ENCODE assay signal across 1 cellular context in the genomic region with DNA sequence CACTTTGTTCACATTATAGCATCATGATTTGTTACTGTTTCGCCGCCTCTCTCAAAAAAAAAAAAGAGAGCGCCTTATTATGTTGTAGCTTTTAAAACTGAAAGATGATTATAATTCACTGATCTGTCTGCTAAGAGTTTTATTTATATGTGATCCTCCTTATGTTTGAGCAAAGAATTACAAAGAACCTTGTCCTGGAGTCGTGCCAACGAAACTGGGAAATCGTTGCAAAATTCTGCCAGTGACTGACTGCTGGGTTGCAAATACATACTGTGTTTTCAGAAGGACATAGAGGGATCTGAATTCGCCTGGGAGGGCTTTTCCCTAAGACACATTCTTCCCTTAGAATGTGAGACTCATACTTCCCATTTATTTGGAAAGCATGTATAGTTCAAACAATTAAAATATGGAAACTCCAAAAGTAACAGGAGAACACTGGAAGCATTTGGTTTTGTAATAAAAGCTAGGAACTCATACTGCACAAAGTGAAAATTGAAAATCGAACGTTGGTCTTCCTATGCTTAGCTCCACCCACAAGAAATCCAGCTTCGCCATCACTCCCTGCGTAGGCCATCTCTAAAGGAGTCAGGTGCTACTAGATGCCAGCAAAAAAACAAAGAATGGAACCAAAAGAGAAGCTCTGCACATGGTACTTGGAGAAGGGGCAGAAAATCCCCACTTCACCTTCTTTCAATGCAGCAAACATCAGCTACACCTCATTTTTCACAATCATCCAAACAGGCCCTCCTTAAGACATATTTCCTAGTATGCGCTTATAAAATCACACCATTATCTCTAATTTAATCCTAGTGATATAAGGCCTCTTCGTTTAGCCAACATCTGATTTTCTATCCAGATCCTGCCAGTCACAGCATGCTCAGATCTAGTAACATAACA.
A peak's percentile ranks its signal among the peaks of the same experiment; 100 is the strongest.
TF ChIP-seq lines count a peak whose summit lies in the region.

No MANE protein-coding gene starts in this region.

TF ChIP-seq in Ishikawa, 13 proteins besides CTCF, POLR2A, EP300 and RAD21:
- 0 out of 2 replicates have a peak, but pooled peaks have one; percentile 35 for TF ChIP-seq YY1 (IDR thresholded peaks at IDR 0.05; ENCODE audit: low read depth)
TF ChIP-seq in Ishikawa: peak in this region for 1; not testable (repeated sequence) for 12.
